Comparison of ENCODE assay signal across 19 cellular contexts in the genomic region with DNA sequence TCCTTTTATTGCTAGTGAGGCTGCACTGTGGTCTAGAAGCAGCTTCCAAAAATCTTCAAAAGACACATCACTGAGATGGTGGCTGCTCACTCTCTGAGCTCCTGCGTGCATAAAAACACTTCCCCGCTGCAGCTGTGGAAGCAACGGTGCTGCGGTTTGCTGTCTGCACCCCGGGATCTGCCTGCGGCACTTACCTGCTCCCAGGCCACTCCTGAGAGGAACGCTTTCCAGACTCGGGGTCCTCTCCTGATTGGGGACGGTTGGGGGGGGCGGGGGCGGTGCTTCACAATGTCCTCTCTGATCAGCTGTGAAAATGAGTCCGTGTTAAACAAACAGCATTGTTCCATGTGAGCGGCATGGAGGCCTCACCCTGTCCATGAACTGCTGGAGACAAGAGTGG.
"Had no signal": no experiment of that assay in that cellular context is flagged by ENCODE, and none has a peak within 500 bp of the region (broad histone marks: within the 10 kb centered on the region; RNA-seq: fewer than 3 reads in every experiment).

No MANE protein-coding gene starts in this region.

- H3K4me1 ChIP-seq: right lobe of liver, upper lobe of left lung had no signal

- H3K27ac ChIP-seq: cardiac muscle cell, epithelial cell of prostate, prostate gland, right lobe of liver, upper lobe of left lung had no signal

- H3K27me3 ChIP-seq: cardiac muscle cell, right lobe of liver, upper lobe of left lung had no signal

- H3K36me3 ChIP-seq: cardiac muscle cell, prostate gland, right lobe of liver, upper lobe of left lung had no signal

- H3K9me3 ChIP-seq: prostate gland, right lobe of liver had no signal

- H3K4me3 ChIP-seq: cardiac muscle cell, lung, prostate gland, right lobe of liver, upper lobe of left lung had no signal

- DNase-seq: activated CD4-positive, alpha-beta memory T cell treated with anti-CD3 and anti-CD28 coated beads for 36 hours; activated gamma-delta T cell treated with Interleukin-2 at 50 U/mL for 16 hours; activated naive CD8-positive, alpha-beta T cell treated with anti-CD3 and anti-CD28 coated beads for 36 hours; activated T-cell treated with anti-CD3 and anti-CD28 coated beads, Interleukin-2, amount 50 U/mL, for 48 hours; anterior cingulate cortex; cortex of kidney; effector memory CD8-positive, alpha-beta T cell; hypothalamus; naive thymus-derived CD4-positive, alpha-beta T cell; nucleus accumbens; right lobe of liver; stimulated activated CD4-positive, alpha-beta T cell treated with anti-CD3 and anti-CD28 coated beads, Interleukin-12 subunit alpha, Interleukin-12 subunit beta, amount 100 ng/mL, for 4 hours; stimulated activated naive CD4-positive, alpha-beta T cell; substantia nigra had no signal

- ATAC-seq: effector memory CD8-positive, alpha-beta T cell; naive thymus-derived CD4-positive, alpha-beta T cell; right lobe of liver had no signal
